Comparison of ENCODE assay signal across 34 cellular contexts in genomic region chr3:62220616-62221015, GRCh38.
"Had no signal": no experiment of that assay in that cellular context is flagged by ENCODE, and none has a peak within 500 bp of the region (broad histone marks: within the 10 kb centered on the region; RNA-seq: fewer than 3 reads in every experiment).

No MANE protein-coding gene starts in this region.

- H3K36me3 ChIP-seq: MG63 had no signal

- ATAC-seq: activated naive CD8-positive, alpha-beta T cell treated with anti-CD3 and anti-CD28 coated beads, Interleukin-2, amount 50 U/mL, for 24 hours; activated T-cell treated with anti-CD3 and anti-CD28 coated beads, Interleukin-2, amount 50 U/mL, for 4 hours; PC-3 had no signal

- H3K27ac ChIP-seq: Peyer's patch, VCaP had no signal

- DNase-seq: activated B cell treated with CpG ODN at 0.5 μM for 24 hours; activated CD4-positive, alpha-beta memory T cell treated with anti-CD3 and anti-CD28 coated beads for 36 hours; activated CD4-positive, alpha-beta T cell treated with anti-CD3 and anti-CD28 coated beads for 4 hours; activated CD4-positive, alpha-beta T cell treated with anti-CD3 and anti-CD28 coated beads, Interleukin-2, amount 50 U/mL, for 1 hour; activated CD4-positive, CD25-positive, alpha-beta regulatory T cell treated with anti-CD3 and anti-CD28 coated beads, Interleukin-2, amount 50 U/mL, for 72 hours; activated CD8-positive, alpha-beta memory T cell treated with anti-CD3 and anti-CD28 coated beads, Interleukin-2, amount 50 U/mL, for 4 hours; activated gamma-delta T cell treated with Interleukin-2 at 50 U/mL for 16 hours; activated naive CD4-positive, alpha-beta T cell treated with anti-CD3 and anti-CD28 coated beads for 36 hours; activated naive CD8-positive, alpha-beta T cell treated with anti-CD3 and anti-CD28 coated beads, Interleukin-2, amount 50 U/mL, for 24 hours; activated T-cell treated with anti-CD3 and anti-CD28 coated beads for 4 hours; activated T-cell treated with anti-CD3 and anti-CD28 coated beads, Interleukin-2, amount 50 U/mL, for 4 hours; anterior cingulate cortex; Kasumi-1; KG1; MG63; NCI-H1048; NCI-H1105 treated with DMSO at 0.1 percent for 48 hours; NCI-H1436; NCI-H187; NCI-H2029 treated with DMSO at 0.1 percent for 48 hours; NCI-H2107; NCI-H2171; NCI-H510A; NCI-H526; NCI-H748 treated with DMSO at 0.1 percent for 48 hours; NK-92 treated with Interleukin-12 subunit alpha and Interleukin-12 subunit beta, amount 100 ng/mL, for 24 hours; PC-3; Peyer's patch; RPMI8226; SW 1271; T-helper 1 cell; T-helper 2 cell; T-helper 9 cell had no signal

- H3K27me3 ChIP-seq: MG63, Peyer's patch had no signal

- H3K4me3 ChIP-seq: MG63, Peyer's patch had no signal

- H3K9me3 ChIP-seq: MG63, Peyer's patch had no signal

- H3K4me1 ChIP-seq: Peyer's patch had no signal
